ENCODE assay signal across 11 cellular contexts in genomic region chr4:153523941-153524386, GRCh38. TPM values are rescaled to one million over a fixed set of nuclear protein-coding genes. Genes with fewer than 3 reads are reported as not detected.
DNase-seq lines count a peak whose midpoint lies in the region; ATAC-seq and TF ChIP-seq lines count a peak whose summit lies in the region.
"Had no signal": no experiment of that assay in that cellular context is flagged by ENCODE, and none has a peak within 500 bp of the region (broad histone marks: within the 10 kb centered on the region; RNA-seq: fewer than 3 reads in every experiment).

No MANE protein-coding gene starts in this region.

- H3K27me3 Mint-ChIP-seq in MCF 10A (ENCODE audit: insufficient read depth, unreplicated experiment) = no peaks in the 10 kb centered on the region
- no peaks in the 10 kb centered on the region for H3K27me3 Mint-ChIP-seq in activated CD4-positive, alpha-beta memory T cell treated with anti-CD3 and anti-CD28 coated beads, Interleukin-2, amount 10 ng/mL, durations not matched to agents 7 days and 5 days

- TF ChIP-seq CTCF in MCF 10A (IDR thresholded peaks at IDR 0.05; ENCODE audit: unreplicated experiment) = no peak
- no peak for TF ChIP-seq CTCF in breast epithelium (IDR thresholded peaks at IDR 0.05)
- TF ChIP-seq CTCF in fibroblast of the aortic adventitia (IDR thresholded peaks at IDR 0.05; ENCODE audit: insufficient read depth, low read length) = no peak
- TF ChIP-seq CTCF in tibial artery (IDR thresholded peaks at IDR 0.05) = no peak

- H3K27me3 ChIP-seq in breast epithelium (no peaks in the 10 kb centered on the region), tibial artery (no peaks in the 10 kb centered on the region)

- H3K4me1 Mint-ChIP-seq in MCF 10A (ENCODE audit: insufficient read depth, unreplicated experiment) = peaks cover 12% of the 10 kb centered on the region
- peaks cover 92% of the 10 kb centered on the region for H3K4me1 Mint-ChIP-seq in activated CD4-positive, alpha-beta memory T cell treated with anti-CD3 and anti-CD28 coated beads, Interleukin-2, amount 10 ng/mL, durations not matched to agents 7 days and 5 days

- no peaks in the 10 kb centered on the region for H3K9me3 ChIP-seq in breast epithelium
- no peaks in the 10 kb centered on the region for H3K9me3 ChIP-seq in tibial artery

- no peak for DNase-seq in MCF 10A (ENCODE audit: unreplicated experiment)
- DNase-seq in breast epithelium (ENCODE audit: low spot score in 2 of 2) = no peak
- no peak for DNase-seq in activated CD4-positive, alpha-beta memory T cell treated with anti-CD3 and anti-CD28 coated beads, Interleukin-2, amount 10 ng/mL, durations not matched to agents 7 days and 5 days
- peak; percentile 60 for DNase-seq in fibroblast of the aortic adventitia (ENCODE audit: low read depth)
- no peak for DNase-seq in tibial artery
- DNase-seq in left colon = no peak
- DNase-seq: NCI-H2029, RPMI8226 had no signal

- no peak overlapping the region for H3K4me3 Mint-ChIP-seq in MCF 10A (ENCODE audit: unreplicated experiment)
- no peak overlapping the region for H3K4me3 Mint-ChIP-seq in activated CD4-positive, alpha-beta memory T cell treated with anti-CD3 and anti-CD28 coated beads, Interleukin-2, amount 10 ng/mL, durations not matched to agents 7 days and 5 days

- TF ChIP-seq POLR2A in breast epithelium (IDR thresholded peaks at IDR 0.05) = no peak

- no peaks in the 10 kb centered on the region for H3K9me3 Mint-ChIP-seq in MCF 10A (ENCODE audit: unreplicated experiment)
- peaks cover 2% of the 10 kb centered on the region for H3K9me3 Mint-ChIP-seq in activated CD4-positive, alpha-beta memory T cell treated with anti-CD3 and anti-CD28 coated beads, Interleukin-2, amount 10 ng/mL, durations not matched to agents 7 days and 5 days

- H3K4me1 ChIP-seq in breast epithelium (no peaks in the 10 kb centered on the region), tibial artery (peaks cover 0 to 79% (median 43%) of the 10 kb centered on the region in 4 donors)

- BruUV-seq in MCF 10A (replicated peaks; lab: Mats Ljungman, UMichigan) = no TSS peak

- no peak overlapping the region for H3K27ac ChIP-seq in breast epithelium
- peak overlapping the region; percentile 50 to 78 for H3K27ac ChIP-seq in tibial artery
- H3K27ac ChIP-seq: C4-2B had no signal

- CTCF ChIA-PET in MCF 10A (lab: Yijun Ruan, JAX) = interaction anchor here (0.6 kb wide), 1 partner anchor 59 kb away, joined by 3 read pairs; no protein-coding TSS in a partner anchor
- CTCF ChIA-PET in activated CD4-positive, alpha-beta memory T cell treated with anti-CD3 and anti-CD28 coated beads, Interleukin-2, amount 10 ng/mL, durations not matched to agents 7 days and 5 days (lab: Charles Lee) = interaction anchor here (0.8 to 3.3 kb wide), 5 partner anchors 17 to 179 kb away, joined by 4 to 16 read pairs (median 4); partner anchors contain the start of genes MND1 and TMEM131L

- peak overlapping the region; percentile 8 for H3K27ac Mint-ChIP-seq in MCF 10A (ENCODE audit: low read depth, unreplicated experiment)
- peak overlapping the region; percentile 91 for H3K27ac Mint-ChIP-seq in activated CD4-positive, alpha-beta memory T cell treated with anti-CD3 and anti-CD28 coated beads, Interleukin-2, amount 10 ng/mL, durations not matched to agents 7 days and 5 days

- POLR2A ChIA-PET in MCF 10A (lab: Yijun Ruan, JAX) = interaction anchor here (0.9 kb wide), 1 partner anchor 56 kb away, joined by 3 read pairs; no protein-coding TSS in a partner anchor
- POLR2A ChIA-PET in activated CD4-positive, alpha-beta memory T cell treated with anti-CD3 and anti-CD28 coated beads, Interleukin-2, amount 10 ng/mL, durations not matched to agents 7 days and 5 days (lab: Charles Lee) = interaction anchor here (1.5 to 10.6 kb wide), 9 partner anchors 17 to 179 kb away, joined by 6 to 99 read pairs (median 25); partner anchors contain the start of genes MND1 and TMEM131L

- peaks cover 4% of the 10 kb centered on the region for H3K36me3 Mint-ChIP-seq in MCF 10A (ENCODE audit: insufficient read depth, unreplicated experiment)
- H3K36me3 Mint-ChIP-seq in activated CD4-positive, alpha-beta memory T cell treated with anti-CD3 and anti-CD28 coated beads, Interleukin-2, amount 10 ng/mL, durations not matched to agents 7 days and 5 days (ENCODE audit: low read depth) = peaks cover 36% of the 10 kb centered on the region

- ATAC-seq in left colon = no peak
- ATAC-seq in GM21390 (IDR thresholded peaks at IDR 0.05; ENCODE audit: unreplicated experiment) = no peak
- ATAC-seq in GM21526 (IDR thresholded peaks at IDR 0.05; ENCODE audit: low FRiP score, unreplicated experiment) = no peak

- no peaks in the 10 kb centered on the region for H3K36me3 ChIP-seq in breast epithelium
- no peaks in the 10 kb centered on the region for H3K36me3 ChIP-seq in tibial artery

- intact Hi-C loops in MCF 10A (cut with micrococcal nuclease) (no loop called here), breast epithelium (cut with DNase I; ENCODE audit: low total_unique reads) (no loop called here), tibial artery (cut with DNase I; ENCODE audit: low total_unique reads) (no loop called here), left colon (cut with DNase I, micrococcal nuclease) (no loop called here)

- H3K4me3 ChIP-seq in breast epithelium (no peak overlapping the region), fibroblast of the aortic adventitia (ENCODE audit: low read depth, low read length) (no peak overlapping the region), tibial artery (no peak overlapping the region)

RNA-seq across cellular contexts. Expression of gene TMEM131L, which starts 57.8 kb away (rescaled TPM):
- total RNA-seq in MCF 10A (2022) (7.8 and 10.1 TPM in 2 replicates), breast epithelium (10 to 100 TPM; 18.7 to 22.0 (median 19.5) TPM), fibroblast of the aortic adventitia (ENCODE audit: low replicate concordance) (8.7 and 10.8 TPM in 2 replicates), left colon (1 to 10 TPM; 3.6 to 8.0 TPM)
- total RNA-seq in activated CD4-positive, alpha-beta memory T cell treated with anti-CD3 and anti-CD28 coated beads, Interleukin-2, amount 10 ng/mL, durations not matched to agents 7 days and 5 days = 10 to 100 TPM; 25.2 to 26.3 TPM

Comparison
In these comparisons a context has a peak if more than half of its experiments do, and no peak if none do; other contexts are left out.
1. H3K27ac ChIP-seq: peak in tibial artery (2 of 2); none in breast epithelium (0 of 2).